ENCODE assay signal across 17 cellular contexts in genomic region chrX:24154490-24155034, GRCh38. TPM values are rescaled to one million over a fixed set of nuclear protein-coding genes. Genes with fewer than 3 reads are reported as not detected.
A peak's percentile ranks its signal among the peaks of the same experiment; 100 is the strongest.
DNase-seq lines count a peak whose midpoint lies in the region; ATAC-seq and TF ChIP-seq lines count a peak whose summit lies in the region.
"Had no signal": no experiment of that assay in that cellular context is flagged by ENCODE, and none has a peak within 500 bp of the region (broad histone marks: within the 10 kb centered on the region; RNA-seq: fewer than 3 reads in every experiment).

No MANE protein-coding gene starts in this region.

- H2AFZ ChIP-seq in smooth muscle cell (ENCODE audit: low read depth) = no peak overlapping the region
- H2AFZ ChIP-seq: parathyroid adenoma had no signal

- H3K9me3 ChIP-seq in SK-N-MC (ENCODE audit: low read depth, low read length) (no peaks in the 10 kb centered on the region), smooth muscle cell (replicated peaks; ENCODE audit: low read depth) (no peaks in the 10 kb centered on the region)
- H3K9me3 ChIP-seq: colonic mucosa, heart left ventricle had no signal

- H3K27me3 ChIP-seq in smooth muscle cell (ENCODE audit: low read depth) = no peaks in the 10 kb centered on the region
- H3K27me3 ChIP-seq: colonic mucosa, heart left ventricle had no signal

- H3K9ac ChIP-seq in SK-N-MC (ENCODE audit: insufficient read length) = peak overlapping the region; percentile 4
- peak overlapping the region; percentile 60 for H3K9ac ChIP-seq in smooth muscle cell (ENCODE audit: low read depth)
- H3K9ac ChIP-seq: parathyroid adenoma had no signal

- peak overlapping the region; percentile 84 for H3K4me2 ChIP-seq in smooth muscle cell

- POLR2A ChIA-PET in RWPE1 (lab: Yijun Ruan, JAX; ENCODE audit: low non-redundant PET) = no interaction called here

- peaks cover 9% of the 10 kb centered on the region for H3F3A ChIP-seq in smooth muscle cell (ENCODE audit: low read depth)

- ATAC-seq in GM19351 (IDR thresholded peaks at IDR 0.05; ENCODE audit: unreplicated experiment) = no peak
- ATAC-seq: heart left ventricle had no signal

- H3K79me2 ChIP-seq in smooth muscle cell (ENCODE audit: low read depth) = peaks cover 92% of the 10 kb centered on the region

- H3K4me1 ChIP-seq in smooth muscle cell (ENCODE audit: low read depth) = peaks cover 37% of the 10 kb centered on the region
- H3K4me1 ChIP-seq: colonic mucosa, parathyroid adenoma had no signal

- CTCF ChIA-PET in activated naive CD4-positive, alpha-beta T cell treated with anti-CD3 and anti-CD28 coated beads for 36 hours (lab: Charles Lee) = interaction anchor here (0.7 kb wide), 1 partner anchor 100 kb away, joined by 3 read pairs; the partner anchor contains the start of gene EIF2S3
- CTCF ChIA-PET in RWPE1 (lab: Yijun Ruan, JAX) = no interaction called here

- peaks cover 92% of the 10 kb centered on the region for H4K20me1 ChIP-seq in smooth muscle cell (ENCODE audit: low read depth)

- H3K27me3 Mint-ChIP-seq in activated naive CD4-positive, alpha-beta T cell treated with anti-CD3 and anti-CD28 coated beads for 36 hours (ENCODE audit: low read depth) = no peaks in the 10 kb centered on the region

- peak overlapping the region; percentile 72 for H3K27ac Mint-ChIP-seq in activated naive CD4-positive, alpha-beta T cell treated with anti-CD3 and anti-CD28 coated beads for 36 hours

- 63% methylated on average over 8 of the region's 8 CpGs for WGBS in smooth muscle cell (ENCODE audit: low lambda C conversion rate)

- H3K4me3 ChIP-seq in SK-N-MC = peak overlapping the region; percentile 16; the same call in 1 of the 2 replicates
- H3K4me3 ChIP-seq in fibroblast of the aortic adventitia (ENCODE audit: low read depth, low read length) = no peak overlapping the region
- H3K4me3 ChIP-seq in smooth muscle cell = peak overlapping the region; percentile 99
- H3K4me3 ChIP-seq: colonic mucosa had no signal

- no peak for DNase-seq in activated naive CD4-positive, alpha-beta T cell treated with anti-CD3 and anti-CD28 coated beads for 36 hours
- DNase-seq in activated naive CD4-positive, alpha-beta T cell treated with Interleukin-2 at 50 U/mL for 16 hours = no peak
- no peak for DNase-seq in SK-N-MC (ENCODE audit: low read depth, low spot score)
- DNase-seq in fibroblast of the aortic adventitia (ENCODE audit: low read depth) = peak; percentile 60
- no peak for DNase-seq in smooth muscle cell (lab: John Stamatoyannopoulos, UW; ENCODE audit: unreplicated experiment)
- no peak for DNase-seq in retina
- DNase-seq in RWPE1 (ENCODE audit: low spot score) = no peak
- DNase-seq: activated CD4-positive, alpha-beta T cell treated with anti-CD3 and anti-CD28 coated beads for 1 hour; aorta; colonic mucosa; heart left ventricle; NCI-H1105; NCI-H2227 treated with DMSO at 0.1 percent for 48 hours; SHP77; stimulated activated CD4-positive, alpha-beta T cell treated with anti-CD3 and anti-CD28 coated beads, Interleukin-12 subunit alpha, Interleukin-12 subunit beta, amount 100 ng/mL, for 4 hours had no signal

- TF ChIP-seq CTCF in fibroblast of the aortic adventitia (IDR thresholded peaks at IDR 0.05; ENCODE audit: insufficient read depth, low read length) (no peak), smooth muscle cell (IDR thresholded peaks at IDR 0.05; ENCODE audit: borderline replicate concordance, insufficient read depth, poor library complexity, severe bottlenecking) (no peak), RWPE1 (conservative IDR thresholded peaks at IDR 0.05; ENCODE audit: low read depth) (no peak)

- intact Hi-C loops in activated naive CD4-positive, alpha-beta T cell treated with anti-CD3 and anti-CD28 coated beads for 36 hours (cut with micrococcal nuclease) = loop anchor here (1.0 to 5.0 kb wide), 3 partner anchors 15 to 487 kb away; partner anchors contain the start of gene PRDX4

- H3K4me3 Mint-ChIP-seq in activated naive CD4-positive, alpha-beta T cell treated with anti-CD3 and anti-CD28 coated beads for 36 hours = no peak overlapping the region

- no peaks in the 10 kb centered on the region for H3K9me3 Mint-ChIP-seq in activated naive CD4-positive, alpha-beta T cell treated with anti-CD3 and anti-CD28 coated beads for 36 hours

- H3K27ac ChIP-seq in SK-N-MC = peak overlapping the region; percentile 27
- H3K27ac ChIP-seq in smooth muscle cell (ENCODE audit: low read depth) = peak overlapping the region; percentile 98
- H3K27ac ChIP-seq in RWPE1 = no peak overlapping the region
- H3K27ac ChIP-seq: colonic mucosa, parathyroid adenoma had no signal

- peaks cover 62% of the 10 kb centered on the region for H3K4me1 Mint-ChIP-seq in activated naive CD4-positive, alpha-beta T cell treated with anti-CD3 and anti-CD28 coated beads for 36 hours (ENCODE audit: low read depth)

- H3K36me3 ChIP-seq in SK-N-MC (ENCODE audit: insufficient read depth, low read length) = peaks cover 35% of the 10 kb centered on the region
- H3K36me3 ChIP-seq in smooth muscle cell (ENCODE audit: low read depth) = no peaks in the 10 kb centered on the region

- H3K36me3 Mint-ChIP-seq in activated naive CD4-positive, alpha-beta T cell treated with anti-CD3 and anti-CD28 coated beads for 36 hours (ENCODE audit: low read depth) = peaks cover 22% of the 10 kb centered on the region

RNA-seq across cellular contexts. Expression of gene ZFX, which starts 5.0 kb away (rescaled TPM):
- total RNA-seq in activated naive CD4-positive, alpha-beta T cell treated with anti-CD3 and anti-CD28 coated beads for 36 hours = 10 to 100 TPM; 27.1 to 27.9 TPM
- total RNA-seq in fibroblast of the aortic adventitia (ENCODE audit: low replicate concordance) (41.5 and 69.3 TPM in 2 replicates), smooth muscle cell (52.9 and 128 TPM in 2 replicates)
- polyA plus RNA-seq in smooth muscle cell = 17.1 and 31.5 TPM in 2 replicates
